In genomic region chr5:143966280-143966679, GRCh38 we compare ENCODE assay signal across 15 cellular contexts.
DNase-seq lines count a peak whose midpoint lies in the region; ATAC-seq and TF ChIP-seq lines count a peak whose summit lies in the region.
"Had no signal": no experiment of that assay in that cellular context is flagged by ENCODE, and none has a peak within 500 bp of the region (broad histone marks: within the 10 kb centered on the region; RNA-seq: fewer than 3 reads in every experiment).

No MANE protein-coding gene starts in this region.

- no peaks in the 10 kb centered on the region for H4K20me1 ChIP-seq in PC-3 (ENCODE audit: low read length)
- H4K20me1 ChIP-seq: BLaER1 had no signal

- H3K9me2 ChIP-seq in PC-3 (replicated peaks; ENCODE audit: low read length) = no peaks in the 10 kb centered on the region

- no peaks in the 10 kb centered on the region for H3K9me3 Mint-ChIP-seq in activated naive CD4-positive, alpha-beta T cell treated with anti-CD3 and anti-CD28 coated beads, Interleukin-2, amount 50 U/mL, for 24 hours
- H3K9me3 Mint-ChIP-seq: CD8-positive, alpha-beta T cell; H9; IgD-negative memory B cell had no signal

- WGBS in mesendoderm (ENCODE audit: extremely low coverage, insufficient coverage, low lambda C conversion rate) = no CpG with 5 or more reads among the region's 1 CpG

- BruUV-seq in PC-3 (replicated peaks; lab: Mats Ljungman, UMichigan) = no TSS peak

- POLR2A ChIA-PET in PC-3 (lab: Charles Lee; ENCODE audit: unreplicated experiment) = no interaction called here

- H3K9ac ChIP-seq in PC-3 (ENCODE audit: low read length) (no peak overlapping the region), mesendoderm (ENCODE audit: low read length) (no peak overlapping the region)
- H3K9ac ChIP-seq: BLaER1 had no signal

- no peak overlapping the region for H3K4me3 ChIP-seq in PC-3 (ENCODE audit: low read length)
- H3K4me3 ChIP-seq in mesendoderm (ENCODE audit: low read length) = no peak overlapping the region
- H3K4me3 ChIP-seq in left lung = no peak overlapping the region
- H3K4me3 ChIP-seq: BLaER1 had no signal

- H4K5ac ChIP-seq in mesendoderm (ENCODE audit: low read length) = no peak overlapping the region

- TF ChIP-seq CTCF in PC-3 (conservative IDR thresholded peaks at IDR 0.05; ENCODE audit: low read depth, low read length) (no peak), left lung (IDR thresholded peaks at IDR 0.05) (no peak)

- H3K79me2 ChIP-seq in PC-3 (ENCODE audit: low read length) (no peaks in the 10 kb centered on the region), mesendoderm (ENCODE audit: control insufficient read depth, insufficient read depth, low read length) (no peaks in the 10 kb centered on the region)

- peak overlapping the region; percentile 96 for H2BK15ac ChIP-seq in mesendoderm (replicated peaks; ENCODE audit: low read depth)

- H2BK5ac ChIP-seq in mesendoderm (ENCODE audit: low read length) = no peak overlapping the region

- H3K23ac ChIP-seq in mesendoderm (ENCODE audit: low read length) = no peak overlapping the region

- H3K56ac ChIP-seq in mesendoderm (ENCODE audit: low read length) = no peak overlapping the region

- no peak overlapping the region for H2AFZ ChIP-seq in PC-3 (ENCODE audit: low read length)

- peaks cover 5% of the 10 kb centered on the region for H3F3A ChIP-seq in PC-3 (ENCODE audit: low read length, unreplicated experiment)

- H4K8ac ChIP-seq in mesendoderm (ENCODE audit: low read depth, low read length) = no peak overlapping the region

- no peak overlapping the region for H2AK5ac ChIP-seq in mesendoderm (ENCODE audit: low read length)

- H3K4me2 ChIP-seq in PC-3 (ENCODE audit: low read length) (no peak overlapping the region), mesendoderm (ENCODE audit: low read length) (no peak overlapping the region)
- H3K4me2 ChIP-seq: BLaER1 had no signal

- no peaks in the 10 kb centered on the region for H3K9me3 ChIP-seq in PC-3 (ENCODE audit: low read length)
- H3K9me3 ChIP-seq in left lung = no peaks in the 10 kb centered on the region
- H3K9me3 ChIP-seq: BLaER1 had no signal

- H2BK120ac ChIP-seq in mesendoderm (ENCODE audit: low read depth, low read length) = no peak overlapping the region

- no peaks in the 10 kb centered on the region for H3K4me1 Mint-ChIP-seq in activated naive CD4-positive, alpha-beta T cell treated with anti-CD3 and anti-CD28 coated beads, Interleukin-2, amount 50 U/mL, for 24 hours
- H3K4me1 Mint-ChIP-seq: H9 had no signal

- H3K36me3 Mint-ChIP-seq in activated naive CD4-positive, alpha-beta T cell treated with anti-CD3 and anti-CD28 coated beads, Interleukin-2, amount 50 U/mL, for 24 hours = no peaks in the 10 kb centered on the region
- H3K36me3 Mint-ChIP-seq: CD8-positive, alpha-beta T cell; IgD-negative memory B cell had no signal

- DNase-seq in activated naive CD4-positive, alpha-beta T cell treated with Interleukin-2 at 50 U/mL for 16 hours = no peak
- DNase-seq in PC-3 (no peak), mesendoderm (peak; percentile 15), left lung (no peak), Right ventricle myocardium inferior (ENCODE audit: missing footprints) (no peak), posterior cingulate gyrus (no peak)
- DNase-seq: 8988T; Calu3; CD8-positive, alpha-beta T cell; GF-D8; H9 had no signal

- no peak overlapping the region for H3K18ac ChIP-seq in mesendoderm (ENCODE audit: low read length)

- CTCF ChIA-PET in PC-3 (lab: Charles Lee) = no interaction called here

- H3K27me3 Mint-ChIP-seq in activated naive CD4-positive, alpha-beta T cell treated with anti-CD3 and anti-CD28 coated beads, Interleukin-2, amount 50 U/mL, for 24 hours = peaks cover 5% of the 10 kb centered on the region
- H3K27me3 Mint-ChIP-seq: IgD-negative memory B cell had no signal

- H3K27ac Mint-ChIP-seq in activated naive CD4-positive, alpha-beta T cell treated with anti-CD3 and anti-CD28 coated beads, Interleukin-2, amount 50 U/mL, for 24 hours = peak overlapping the region; percentile 64
- H3K27ac Mint-ChIP-seq: CD8-positive, alpha-beta T cell; H9; IgD-negative memory B cell had no signal

- intact Hi-C loops in PC-3 (cut with micrococcal nuclease) (loop anchor here (5.0 to 10.0 kb wide), 4 partner anchors 264 to 1041 kb away; no protein-coding TSS in a partner anchor), left lung (cut with DNase I) (no loop called here), Right ventricle myocardium inferior (cut with DNase I) (loop anchor here (10.0 kb wide), 1 partner anchor 141 kb away; no protein-coding TSS in a partner anchor), posterior cingulate gyrus (cut with DNase I) (no loop called here)

- H3K27ac ChIP-seq in PC-3 (ENCODE audit: low read length) (peak overlapping the region; percentile 89), mesendoderm (ENCODE audit: low read depth, low read length) (no peak overlapping the region), left lung (no peak overlapping the region)
- H3K27ac ChIP-seq: BLaER1 had no signal

- H3K4me1 ChIP-seq in PC-3 (ENCODE audit: insufficient read depth, low read length) = peaks cover 37% of the 10 kb centered on the region
- H3K4me1 ChIP-seq in mesendoderm (ENCODE audit: control insufficient read depth, low read depth, low read length) = no peaks in the 10 kb centered on the region
- H3K4me1 ChIP-seq in left lung = no peaks in the 10 kb centered on the region

- H3K27me3 ChIP-seq in PC-3 (ENCODE audit: low read length) = no peaks in the 10 kb centered on the region
- H3K27me3 ChIP-seq in mesendoderm (ENCODE audit: insufficient read depth, low read length, poor library complexity) = no peaks in the 10 kb centered on the region
- H3K27me3 ChIP-seq in left lung = no peaks in the 10 kb centered on the region
- H3K27me3 ChIP-seq: BLaER1 had no signal

- no peak overlapping the region for H3K4ac ChIP-seq in mesendoderm (ENCODE audit: low read depth, low read length)

- H3K4me3 Mint-ChIP-seq in activated naive CD4-positive, alpha-beta T cell treated with anti-CD3 and anti-CD28 coated beads, Interleukin-2, amount 50 U/mL, for 24 hours = no peak overlapping the region
- H3K4me3 Mint-ChIP-seq: CD8-positive, alpha-beta T cell; H9; IgD-negative memory B cell had no signal

- H3K79me1 ChIP-seq in mesendoderm (ENCODE audit: low read length) = no peaks in the 10 kb centered on the region

- ATAC-seq in PC-3 = no peak
- ATAC-seq in left lung = no peak
- no peak for ATAC-seq in Right ventricle myocardium inferior
- ATAC-seq: CD8-positive, alpha-beta T cell; HepG2 had no signal

- H3K36me3 ChIP-seq in PC-3 (ENCODE audit: low read depth, low read length) (no peaks in the 10 kb centered on the region; the same call in 1 of the 2 replicates), mesendoderm (ENCODE audit: control insufficient read depth, insufficient read depth, low read length) (no peaks in the 10 kb centered on the region), left lung (no peaks in the 10 kb centered on the region)
- H3K36me3 ChIP-seq: BLaER1 had no signal

Comparison
In these comparisons a context has a peak if more than half of its experiments do, and no peak if none do; other contexts are left out.
1. intact Hi-C loops: an anchor here in PC-3 (5.0 to 10.0 kb wide) and Right ventricle myocardium inferior (10.0 kb wide); none called in left lung and posterior cingulate gyrus.